ENCODE assay signal across 21 cellular contexts in the genomic region with DNA sequence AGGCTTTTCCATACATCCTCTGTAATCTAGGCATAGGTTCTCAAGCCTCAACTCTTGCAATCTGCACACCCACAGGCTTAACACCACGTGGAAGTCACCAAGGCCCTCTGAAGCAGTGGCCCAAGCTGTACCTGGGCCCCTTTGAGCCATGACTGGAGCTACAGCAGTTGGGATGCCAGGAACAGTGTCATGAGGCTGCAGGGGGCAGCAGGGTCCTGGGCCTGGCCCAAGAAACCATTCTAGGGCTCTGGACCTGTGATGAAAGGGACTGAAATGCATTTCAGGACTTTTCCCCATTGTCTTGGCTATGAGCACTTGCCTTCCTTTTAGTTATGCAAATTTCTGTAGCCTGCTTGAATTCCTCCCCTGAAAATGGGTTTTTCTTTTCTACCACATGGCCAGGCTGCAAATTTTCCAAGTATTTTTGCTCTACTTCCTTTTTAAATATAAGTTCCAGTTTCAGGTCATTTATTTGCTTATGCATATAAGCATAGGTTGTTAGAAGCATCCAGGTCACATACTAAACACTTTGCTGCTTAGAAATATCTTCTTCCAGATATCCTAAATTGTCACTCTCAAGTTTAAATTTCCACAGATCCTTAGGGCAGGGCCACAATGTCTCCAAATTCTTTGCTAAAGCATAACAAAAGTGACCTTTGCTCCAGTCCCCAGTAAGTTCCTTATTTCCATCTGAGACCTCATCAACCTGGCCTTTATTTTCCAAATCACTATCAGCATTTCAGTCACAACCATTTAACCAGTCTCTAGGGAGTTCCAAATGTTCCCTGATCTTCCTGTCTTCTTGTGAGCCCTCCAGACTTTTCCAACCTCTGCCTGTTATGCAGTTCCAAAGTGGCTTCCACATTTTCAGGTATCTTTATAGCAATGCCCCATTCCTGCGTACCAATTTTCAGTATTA. TPM values are rescaled to one million over a fixed set of nuclear protein-coding genes. Genes with fewer than 3 reads are reported as not detected.
DNase-seq lines count a peak whose midpoint lies in the region; ATAC-seq, FAIRE-seq and TF ChIP-seq lines count a peak whose summit lies in the region.
"Had no signal": no experiment of that assay in that cellular context is flagged by ENCODE, and none has a peak within 500 bp of the region (broad histone marks: within the 10 kb centered on the region; RNA-seq: fewer than 3 reads in every experiment).

No MANE protein-coding gene starts in this region.

- no peak overlapping the region for H4K5ac ChIP-seq in mesendoderm (ENCODE audit: low read length)

- H4K8ac ChIP-seq in mesendoderm (ENCODE audit: low read depth, low read length), result no peak overlapping the region

- TF ChIP-seq CTCF in HepG2 (CRISPR knock-in tag; IDR thresholded peaks at IDR 0.05) (peak; percentile 38), right lobe of liver (IDR thresholded peaks at IDR 0.05) (no peak), mesothelial cell of epicardium (IDR thresholded peaks at IDR 0.05; ENCODE audit: unreplicated experiment) (no peak)

- H2BK5ac ChIP-seq in mesendoderm (ENCODE audit: low read length), result no peak overlapping the region

- POLR2A ChIA-PET in HepG2 (lab: Yijun Ruan, JAX), result no interaction called here

- H2BK120ac ChIP-seq in mesendoderm (ENCODE audit: low read depth, low read length), result no peak overlapping the region

- no peak overlapping the region for H3K4me3 ChIP-seq in HepG2 (replicated peaks in 1 of 3; ENCODE audit: insufficient read depth in 1 of 3, low read depth in 2 of 3, low read length in 3 of 3)
- H3K4me3 ChIP-seq in right lobe of liver, result no peak overlapping the region
- no peak overlapping the region for H3K4me3 ChIP-seq in HUES64 (ENCODE audit: low read length)
- no peak overlapping the region for H3K4me3 ChIP-seq in mesendoderm (ENCODE audit: low read length)
- H3K4me3 ChIP-seq: K562 had no signal

- H3K27me3 ChIP-seq in HepG2 (ENCODE audit: control insufficient read depth in 1 of 2, insufficient read depth in 2 of 2, low read length in 2 of 2), result no peaks in the 10 kb centered on the region
- no peaks in the 10 kb centered on the region for H3K27me3 ChIP-seq in right lobe of liver
- no peaks in the 10 kb centered on the region for H3K27me3 ChIP-seq in HUES64 (ENCODE audit: insufficient read depth, low read length)
- no peaks in the 10 kb centered on the region for H3K27me3 ChIP-seq in mesendoderm (ENCODE audit: insufficient read depth, low read length, poor library complexity)

- H3K36me3 ChIP-seq in HepG2 (replicated peaks in 1 of 2; ENCODE audit: control insufficient read depth in 1 of 2, insufficient read depth in 2 of 2, low read length in 2 of 2) (no peaks in the 10 kb centered on the region), right lobe of liver (no peaks in the 10 kb centered on the region), HUES64 (ENCODE audit: insufficient read depth, low read length) (no peaks in the 10 kb centered on the region), mesendoderm (ENCODE audit: control insufficient read depth, insufficient read depth, low read length) (no peaks in the 10 kb centered on the region)

- H3K9me3 ChIP-seq in HepG2 (ENCODE audit: low read length) (no peaks in the 10 kb centered on the region), right lobe of liver (no peaks in the 10 kb centered on the region), HUES64 (ENCODE audit: insufficient read depth, low read depth, low read length) (no peaks in the 10 kb centered on the region)

- no peaks in the 10 kb centered on the region for H3K79me1 ChIP-seq in mesendoderm (ENCODE audit: low read length)

- no peak overlapping the region for H2AFZ ChIP-seq in HepG2 (ENCODE audit: low read length)

- no TSS peak for BruUV-seq in HepG2 (replicated peaks; lab: Mats Ljungman, UMichigan)

- H3K27ac ChIP-seq in HepG2 (ENCODE audit: extremely low read length, insufficient read depth, low read length) (no peak overlapping the region), right lobe of liver (no peak overlapping the region), HUES64 (ENCODE audit: low read depth, low read length) (peak overlapping the region; percentile 89), mesendoderm (ENCODE audit: low read depth, low read length) (no peak overlapping the region)

- H3K9ac ChIP-seq in HepG2 (ENCODE audit: insufficient read depth, low read depth, low read length) (no peak overlapping the region), HUES64 (ENCODE audit: low read depth, low read length) (0 out of 2 replicates have a peak overlapping the region, but pooled peaks have one; percentile 45), mesendoderm (ENCODE audit: low read length) (no peak overlapping the region)

- H3K79me2 ChIP-seq in HepG2 (ENCODE audit: insufficient read depth, low read length) (no peaks in the 10 kb centered on the region), mesendoderm (ENCODE audit: control insufficient read depth, insufficient read depth, low read length) (no peaks in the 10 kb centered on the region)

- no peak overlapping the region for H2AK5ac ChIP-seq in mesendoderm (ENCODE audit: low read length)

- no peak overlapping the region for H3K18ac ChIP-seq in mesendoderm (ENCODE audit: low read length)

- H3K27me3 Mint-ChIP-seq in mesothelial cell of epicardium (ENCODE audit: low read depth), result peaks cover 4% of the 10 kb centered on the region

- FAIRE-seq in HepG2 (lab: Jason Lieb, UNC), result no peak
- FAIRE-seq: D721Med, K562 had no signal

- H3K56ac ChIP-seq in mesendoderm (ENCODE audit: low read length), result no peak overlapping the region

- no peak overlapping the region for H3K4ac ChIP-seq in mesendoderm (ENCODE audit: low read depth, low read length)

- no peak overlapping the region for H3K27ac Mint-ChIP-seq in mesothelial cell of epicardium

- H3K4me2 ChIP-seq in HepG2 (ENCODE audit: low read depth, low read length) (no peak overlapping the region), mesendoderm (ENCODE audit: low read length) (no peak overlapping the region)

- H3K4me3 Mint-ChIP-seq in mesothelial cell of epicardium, result no peak overlapping the region
- H3K4me3 Mint-ChIP-seq: CD8-positive, alpha-beta memory T cell had no signal

- ATAC-seq in HepG2 (peak; percentile 41; the same call in 2 of the 3 replicates), right lobe of liver (no peak)
- ATAC-seq: K562, PC-3 had no signal

- TF ChIP-seq RAD21 in HepG2 (CRISPR knock-in tag; IDR thresholded peaks at IDR 0.05), result no peak

- no peaks in the 10 kb centered on the region for H3K4me1 ChIP-seq in HepG2 (ENCODE audit: insufficient read depth, low read length)
- H3K4me1 ChIP-seq in right lobe of liver, result peaks cover 0 to 2% (median 0%) of the 10 kb centered on the region in 4 donors
- no peaks in the 10 kb centered on the region; the same call in 1 of the 2 replicates for H3K4me1 ChIP-seq in HUES64 (ENCODE audit: insufficient read depth, low read length)
- no peaks in the 10 kb centered on the region for H3K4me1 ChIP-seq in mesendoderm (ENCODE audit: control insufficient read depth, low read depth, low read length)

- in situ Hi-C loops in HepG2 (cut with HindIII; ENCODE audit: extremely low pct_ligation_motif_present, low pct_unique_long_range_greater_than_20kb), result no loop called here

- no peak overlapping the region for H2BK15ac ChIP-seq in mesendoderm (replicated peaks; ENCODE audit: low read depth)

- H4K20me1 ChIP-seq in HepG2 (ENCODE audit: insufficient read depth, low read length), result no peaks in the 10 kb centered on the region

- CTCF ChIA-PET in HepG2 (lab: Yijun Ruan, JAX; ENCODE audit: low intra/inter-chr PET ratio, low total read pairs), result no interaction called here

- TF ChIP-seq POLR2A in HepG2 (IDR thresholded peaks at IDR 0.05; ENCODE audit: insufficient read depth in 1 of 2, low read depth in 2 of 2, low read length in 2 of 2), result no peak
- no peak for TF ChIP-seq POLR2A in right lobe of liver (IDR thresholded peaks at IDR 0.05)

- 29% methylated on average over 2 of the region's 2 CpGs for WGBS in HepG2 (ENCODE audit: low lambda C conversion rate)
- 89% methylated on average over 1 of the region's 2 CpGs for WGBS in right lobe of liver (ENCODE audit: insufficient coverage, low coverage, low lambda C conversion rate, missing lambda C conversion rate)
- WGBS in HUES64, result 48% methylated on average over 2 of the region's 2 CpGs
- WGBS in mesendoderm (ENCODE audit: extremely low coverage, insufficient coverage, low lambda C conversion rate), result no CpG with 5 or more reads among the region's 2 CpGs

- H3K9me3 Mint-ChIP-seq in mesothelial cell of epicardium, result peaks cover 32% of the 10 kb centered on the region

- TF ChIP-seq EP300 in HepG2 (IDR thresholded peaks at IDR 0.05; ENCODE audit: low read depth in 2 of 2, low read length in 2 of 2) (no peak), HepG2 (CRISPR knock-in tag; IDR thresholded peaks at IDR 0.05; ENCODE audit: borderline replicate concordance) (no peak)

- no peak overlapping the region for H3K23ac ChIP-seq in mesendoderm (ENCODE audit: low read length)

- H3K36me3 Mint-ChIP-seq in mesothelial cell of epicardium, result no peaks in the 10 kb centered on the region

- DNase-seq in HepG2 (ENCODE audit: low spot score) (no peak), right lobe of liver (no peak), iPS DF 19.7 (ENCODE audit: low read depth, low spot score) (peak; percentile 72), mesendoderm (peak; percentile 3), NCI-H2107 treated with DMSO at 0.1 percent for 48 hours (lab: John Stamatoyannopoulos, UW; ENCODE audit: unreplicated experiment) (no peak), mesothelial cell of epicardium (ENCODE audit: low spot score in 2 of 2, unreplicated experiment in 2 of 2) (no peak), NOMO-1 treated with DMSO at 0.1 percent for 48 hours (lab: John Stamatoyannopoulos, UW; ENCODE audit: unreplicated experiment) (no peak)
- DNase-seq: 8988T; C1 segment of cervical spinal cord; CD8-positive, alpha-beta memory T cell; DMS53; EL; NCI-H1092 treated with DMSO at 0.1 percent for 48 hours; NCI-H146; NCI-H2029; NCI-H524 treated with DMSO at 0.1 percent for 48 hours; PC-3; Right ventricle myocardium superior had no signal

- peaks cover 6% of the 10 kb centered on the region for H3K4me1 Mint-ChIP-seq in mesothelial cell of epicardium
- H3K4me1 Mint-ChIP-seq: CD8-positive, alpha-beta memory T cell had no signal

- intact Hi-C loops in HepG2 (cut with micrococcal nuclease; ENCODE audit: unreplicated experiment) (no loop called here), right lobe of liver (cut with DNase I) (no loop called here)

RNA-seq across cellular contexts. Expression of a gene that starts 48.6 kb away (rescaled TPM):
- total RNA-seq in HepG2 (2016; rRNA removed; fragmentation: Illumina TruSeq; extraction: Trizol), result 31.9 and 40.1 TPM in 2 replicates
- total RNA-seq in HepG2 (2016; cell fraction: cytosol; rRNA removed; fragmentation: Illumina TruSeq; extraction: Trizol; ENCODE audit: low read depth), result 12.4 and 19.0 TPM in 2 replicates
- total RNA-seq in HepG2 (2016; cell fraction: insoluble cytoplasmic fraction; rRNA removed; fragmentation: Illumina TruSeq; extraction: Trizol), result 30.7 and 38.4 TPM in 2 replicates
- 12.4 and 12.6 TPM in 2 replicates for total RNA-seq in HepG2 (2016; cell fraction: membrane; rRNA removed; fragmentation: Illumina TruSeq; extraction: Trizol)
- 42.9 and 47.2 TPM in 2 replicates for total RNA-seq in HepG2 (2016; cell fraction: nucleus; rRNA removed; fragmentation: Illumina TruSeq; extraction: Trizol)
- polyA plus RNA-seq in HepG2 (2011; rRNA removed), result 6.0 and 8.6 TPM in 2 replicates
- 2.4 and 4.1 TPM in 2 replicates for polyA plus RNA-seq in HepG2 (2011; cell fraction: cytosol; rRNA removed)
- 5.8 and 8.0 TPM in 2 replicates for polyA plus RNA-seq in HepG2 (2011; cell fraction: nucleus; rRNA removed)
- 20.4 and 25.9 TPM in 2 replicates for polyA plus RNA-seq in HepG2 (2012)
- 1.0 and 1.1 TPM in 2 replicates for polyA plus RNA-seq in HepG2 (2016; cell fraction: cytosol; fragmentation: Illumina TruSeq; extraction: Trizol; ENCODE audit: low read depth)
- 41.6 and 46.6 TPM in 2 replicates for polyA plus RNA-seq in HepG2 (2016; cell fraction: insoluble cytoplasmic fraction; fragmentation: Illumina TruSeq; extraction: Trizol; ENCODE audit: low read depth)
- polyA plus RNA-seq in HepG2 (2016; cell fraction: membrane; fragmentation: Illumina TruSeq; extraction: Trizol; ENCODE audit: low read depth), result 5.3 and 5.7 TPM in 2 replicates
- polyA plus RNA-seq in HepG2 (2016; cell fraction: nucleus; fragmentation: Illumina TruSeq; extraction: Trizol; ENCODE audit: insufficient read depth, low read depth), result 31.0 and 34.8 TPM in 2 replicates
- 1.9 and 2.4 TPM in 2 replicates for polyA minus RNA-seq in HepG2 (2011; rRNA and poly(A)+ RNA removed; ENCODE audit: low replicate concordance)
- 9.9 and 10.5 TPM in 2 replicates for polyA minus RNA-seq in HepG2 (2011; cell fraction: cytosol; rRNA and poly(A)+ RNA removed)
- polyA minus RNA-seq in HepG2 (2011; cell fraction: nucleus; rRNA and poly(A)+ RNA removed), result 84.8 and 85.6 TPM in 2 replicates
- total RNA-seq in right lobe of liver, result 10 to 100 TPM; 12.0 to 24.8 (median 15.1) TPM
- polyA plus RNA-seq in HUES64 (2013, experiment 1 of 2), result 29.3 TPM
- polyA plus RNA-seq in HUES64 (2013, experiment 2 of 2), result 32.0 TPM
- polyA plus RNA-seq in mesendoderm (2013, experiment 1 of 2), result 41.9 TPM
- 42.8 TPM for polyA plus RNA-seq in mesendoderm (2013, experiment 2 of 2)
- total RNA-seq in mesothelial cell of epicardium, result 32.2 to 34.9 TPM (median 34.4 TPM) in 3 replicates

Comparison
In these comparisons a context has a peak if more than half of its experiments do, and no peak if none do; other contexts are left out.
1. DNase-seq: peak in iPS DF 19.7 (single experiment) and mesendoderm (single experiment); none in HepG2 (single experiment), right lobe of liver (0 of 3), NCI-H2107 treated with DMSO at 0.1 percent for 48 hours (single experiment), mesothelial cell of epicardium (0 of 2) and NOMO-1 treated with DMSO at 0.1 percent for 48 hours (single experiment).